Comparison of ENCODE assay signal across 8 cellular contexts in the genomic region with DNA sequence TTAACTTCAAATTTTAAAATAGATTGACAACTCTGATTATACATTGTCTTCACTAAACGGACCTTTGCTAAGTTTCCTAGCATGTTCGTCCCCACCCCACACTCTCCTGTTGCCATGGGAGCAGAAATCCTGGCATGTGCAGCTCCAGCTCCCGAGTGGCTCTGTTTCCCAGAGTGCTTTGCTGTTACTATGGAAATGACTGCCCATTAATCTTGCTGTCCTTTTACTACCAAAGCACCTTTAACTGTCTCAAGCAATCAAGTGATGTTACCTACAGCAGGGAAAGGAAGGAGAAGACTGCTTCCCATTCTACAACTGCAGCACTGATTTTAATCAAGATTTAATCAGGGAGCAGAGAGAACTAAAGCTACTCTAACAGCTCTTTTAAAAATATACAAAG.
DNase-seq lines count a peak whose midpoint lies in the region; ATAC-seq and TF ChIP-seq lines count a peak whose summit lies in the region.

No MANE protein-coding gene starts in this region.

- no peaks in the 10 kb centered on the region for H3K36me3 ChIP-seq in endodermal cell (ENCODE audit: control insufficient read depth, insufficient read depth, low read length)

- TF ChIP-seq CTCF in endodermal cell (conservative IDR thresholded peaks at IDR 0.05) = no peak

- no peak overlapping the region for H3K4me3 ChIP-seq in endodermal cell (ENCODE audit: low read length)

- H3K9ac ChIP-seq in endodermal cell (ENCODE audit: extremely low read depth, low read length, poor library complexity, severe bottlenecking) = no peak overlapping the region

- DNase-seq in DMS153 treated with DMSO at 0.1 percent for 48 hours (lab: John Stamatoyannopoulos, UW; ENCODE audit: unreplicated experiment) = peak; percentile 20
- peak; percentile 73 for DNase-seq in NCI-H1436 (lab: John Stamatoyannopoulos, UW)
- peak; percentile 83 for DNase-seq in astrocyte of the hippocampus (ENCODE audit: low read depth, low spot score)
- peak; percentile 65 for DNase-seq in medulla oblongata (ENCODE audit: extremely low spot score)
- no peak for DNase-seq in endodermal cell
- DNase-seq in SIG-M5 treated with dmso at 0.1 percent for 504 hours (lab: John Stamatoyannopoulos, UW; ENCODE audit: unreplicated experiment) = no peak
- DNase-seq in NCI-H146 (lab: John Stamatoyannopoulos, UW) = no peak

- no peak for ATAC-seq in HG03378 (IDR thresholded peaks at IDR 0.05; ENCODE audit: unreplicated experiment)

- no peaks in the 10 kb centered on the region for H3K9me3 Mint-ChIP-seq in endodermal cell

- H3K27me3 ChIP-seq in endodermal cell (ENCODE audit: control insufficient read depth, insufficient read depth, low read length, poor library complexity, severe bottlenecking) = no peaks in the 10 kb centered on the region

- no peak overlapping the region for H3K27ac ChIP-seq in endodermal cell (ENCODE audit: low read depth, low read length)

- no peak overlapping the region for H3K27ac Mint-ChIP-seq in endodermal cell

- no peaks in the 10 kb centered on the region for H3K36me3 Mint-ChIP-seq in endodermal cell (ENCODE audit: low read depth)

- H3K9me3 ChIP-seq in endodermal cell (ENCODE audit: control insufficient read depth, low read length) = no peaks in the 10 kb centered on the region

- H3K4me1 ChIP-seq in endodermal cell (ENCODE audit: control insufficient read depth, insufficient read depth, low read length) = no peaks in the 10 kb centered on the region

- 11 to 55% methylated on average over 2 to 3 of the region's 3 CpGs for WGBS in endodermal cell (ENCODE audit: insufficient coverage in 1 of 2, insufficient read length in 1 of 2), 2 experiments

- no peak overlapping the region for H3K4me3 Mint-ChIP-seq in endodermal cell

- no peaks in the 10 kb centered on the region for H3K4me1 Mint-ChIP-seq in endodermal cell

- no peaks in the 10 kb centered on the region for H3K27me3 Mint-ChIP-seq in endodermal cell (ENCODE audit: insufficient read depth)

Comparison
In these comparisons a context has a peak if more than half of its experiments do, and no peak if none do; other contexts are left out.
1. DNase-seq: peak in DMS153 treated with DMSO at 0.1 percent for 48 hours (single experiment), NCI-H1436 (single experiment), astrocyte of the hippocampus (single experiment) and medulla oblongata (single experiment); none in endodermal cell (single experiment), SIG-M5 treated with dmso at 0.1 percent for 504 hours (single experiment) and NCI-H146 (single experiment).